ENCODE assay signal across 8 cellular contexts in genomic region chr11:65781152-65781961, GRCh38. TPM values are rescaled to one million over a fixed set of nuclear protein-coding genes. Genes with fewer than 3 reads are reported as not detected.
DNase-seq lines count a peak whose midpoint lies in the region; ATAC-seq and FAIRE-seq lines count a peak whose summit lies in the region.

No MANE protein-coding gene starts in this region.

- H3K27me3 ChIP-seq in CD4-positive, CD25-positive, alpha-beta regulatory T cell (ENCODE audit: control insufficient read depth, insufficient read depth, low read length) = peaks cover 3% of the 10 kb centered on the region
- H3K27me3 ChIP-seq in small intestine (ENCODE audit: control insufficient read depth in 2 of 2, insufficient read depth in 2 of 2, low read length in 2 of 2) = peaks cover 0 to 8% of the 10 kb centered on the region in 2 donors

- peaks cover 7 to 43% (median 17%) of the 10 kb centered on the region in 4 donors for H3K4me1 Mint-ChIP-seq in CD4-positive, CD25-positive, alpha-beta regulatory T cell
- peaks cover 32% of the 10 kb centered on the region for H3K4me1 Mint-ChIP-seq in activated naive CD8-positive, alpha-beta T cell treated with anti-CD3 and anti-CD28 coated beads, Interleukin-2, amount 50 U/mL, for 24 hours

- H3K27ac ChIP-seq in CD4-positive, CD25-positive, alpha-beta regulatory T cell (ENCODE audit: insufficient read depth, low read length, poor library complexity, severe bottlenecking) = no peak overlapping the region
- H3K27ac ChIP-seq in small intestine (ENCODE audit: low read depth in 1 of 2, low read length in 1 of 2) = peak overlapping the region in 1 of 2 donors; percentile 51

- no peaks in the 10 kb centered on the region for H3K9me3 Mint-ChIP-seq in CD4-positive, CD25-positive, alpha-beta regulatory T cell
- H3K9me3 Mint-ChIP-seq in activated naive CD8-positive, alpha-beta T cell treated with anti-CD3 and anti-CD28 coated beads, Interleukin-2, amount 50 U/mL, for 24 hours = no peaks in the 10 kb centered on the region

- no peak for FAIRE-seq in small intestine (lab: Jason Lieb, UNC)

- 12 to 28% (median 19%) methylated on average over 40 to 83 of the region's 83 CpGs for WGBS in small intestine, 3 donors

- no peaks in the 10 kb centered on the region for H3K9me3 ChIP-seq in CD4-positive, CD25-positive, alpha-beta regulatory T cell (ENCODE audit: control insufficient read depth in 2 of 2, low read length in 2 of 2)
- no peaks in the 10 kb centered on the region for H3K9me3 ChIP-seq in small intestine (ENCODE audit: control insufficient read depth, low read depth)

- H3K4me3 ChIP-seq in CD4-positive, CD25-positive, alpha-beta regulatory T cell (ENCODE audit: low read depth, low read length) = no peak overlapping the region
- H3K4me3 ChIP-seq in iPS-11a (ENCODE audit: low read depth, low read length) (peak overlapping the region; percentile 24), small intestine (ENCODE audit: low read depth in 1 of 2, low read length in 2 of 2) (peak overlapping the region; percentile 29 to 78)

- H3K27ac Mint-ChIP-seq in CD4-positive, CD25-positive, alpha-beta regulatory T cell = no peak overlapping the region
- H3K27ac Mint-ChIP-seq in activated naive CD8-positive, alpha-beta T cell treated with anti-CD3 and anti-CD28 coated beads, Interleukin-2, amount 50 U/mL, for 24 hours = no peak overlapping the region

- peaks cover 39% of the 10 kb centered on the region for H3K4me1 ChIP-seq in CD4-positive, CD25-positive, alpha-beta regulatory T cell (ENCODE audit: control insufficient read depth, insufficient read depth, low read length, poor library complexity, severe bottlenecking)
- H3K4me1 ChIP-seq in small intestine (ENCODE audit: control insufficient read depth in 2 of 2, insufficient read depth in 1 of 2, low read depth in 1 of 2, low read length in 1 of 2) = peaks cover 3 to 4% of the 10 kb centered on the region in 2 donors

- peaks cover 18% of the 10 kb centered on the region for H3K27me3 Mint-ChIP-seq in CD4-positive, CD25-positive, alpha-beta regulatory T cell
- H3K27me3 Mint-ChIP-seq in activated naive CD8-positive, alpha-beta T cell treated with anti-CD3 and anti-CD28 coated beads, Interleukin-2, amount 50 U/mL, for 24 hours = peaks cover 30% of the 10 kb centered on the region

- peaks cover 4% of the 10 kb centered on the region for H3K36me3 Mint-ChIP-seq in CD4-positive, CD25-positive, alpha-beta regulatory T cell
- H3K36me3 Mint-ChIP-seq in activated naive CD8-positive, alpha-beta T cell treated with anti-CD3 and anti-CD28 coated beads, Interleukin-2, amount 50 U/mL, for 24 hours (ENCODE audit: low read depth) = peaks cover 2% of the 10 kb centered on the region

- peaks cover 11% of the 10 kb centered on the region for H3K36me3 ChIP-seq in CD4-positive, CD25-positive, alpha-beta regulatory T cell (ENCODE audit: control insufficient read depth, insufficient read depth, low read length)
- H3K36me3 ChIP-seq in small intestine (ENCODE audit: control insufficient read depth in 2 of 2, insufficient read depth in 2 of 2, low read length in 2 of 2) = peaks cover 0 to 4% of the 10 kb centered on the region in 2 donors

- peak; percentile 33 for ATAC-seq in CD4-positive, CD25-positive, alpha-beta regulatory T cell (ENCODE audit: low read depth in 2 of 2)
- ATAC-seq in GM18907 (IDR thresholded peaks at IDR 0.05; ENCODE audit: unreplicated experiment) (peak; percentile 23), HG03280 (IDR thresholded peaks at IDR 0.05; ENCODE audit: unreplicated experiment) (peak; percentile 35)
- ATAC-seq in activated naive CD8-positive, alpha-beta T cell treated with anti-CD3 and anti-CD28 coated beads, Interleukin-2, amount 50 U/mL, for 24 hours = peak; percentile 23

- DNase-seq in CD4-positive, CD25-positive, alpha-beta regulatory T cell = no peak
- DNase-seq in activated naive CD8-positive, alpha-beta T cell treated with anti-CD3 and anti-CD28 coated beads, Interleukin-2, amount 50 U/mL, for 24 hours = no peak
- DNase-seq in small intestine (no peak), GM19238 (ENCODE audit: insufficient read length, low spot score) (no peak), GOT3 (lab: John Stamatoyannopoulos, UW) (no peak)

- H3K4me3 Mint-ChIP-seq in CD4-positive, CD25-positive, alpha-beta regulatory T cell = peak overlapping the region; percentile 47 to 94 (median 64)
- no peak overlapping the region for H3K4me3 Mint-ChIP-seq in activated naive CD8-positive, alpha-beta T cell treated with anti-CD3 and anti-CD28 coated beads, Interleukin-2, amount 50 U/mL, for 24 hours

RNA-seq across cellular contexts. Expression of gene AP5B1, which starts 0.6 kb away (rescaled TPM):
- 16.8 TPM for total RNA-seq in CD4-positive, CD25-positive, alpha-beta regulatory T cell
- 10 to 100 TPM in 1 of 4 donors, 1 to 10 TPM in 3; 7.6 to 10.8 (median 9.5) TPM for polyA plus RNA-seq in CD4-positive, CD25-positive, alpha-beta regulatory T cell
- 1 to 10 TPM; 6.9 to 9.5 (median 8.6) TPM for polyA plus RNA-seq in small intestine

RNA-seq across cellular contexts. Expression of gene OVOL1, which starts 5.5 kb away (rescaled TPM):
- not detected for total RNA-seq in CD4-positive, CD25-positive, alpha-beta regulatory T cell
- polyA plus RNA-seq in CD4-positive, CD25-positive, alpha-beta regulatory T cell = not detected
- polyA plus RNA-seq in small intestine = 10 to 100 TPM; 11.9 to 23.9 (median 16.2) TPM

RNA-seq across cellular contexts. Expression of gene SNX32, which starts 52.4 kb away (rescaled TPM):
- 0.44 TPM for total RNA-seq in CD4-positive, CD25-positive, alpha-beta regulatory T cell
- 1 to 10 TPM in 1 of 4 donors, under 1 TPM in 3; 0.32 to 1.3 (median 0.48) TPM for polyA plus RNA-seq in CD4-positive, CD25-positive, alpha-beta regulatory T cell
- 1 to 10 TPM in 2 of 3 donors, under 1 TPM in 1; 0.54 to 2.1 (median 1.6) TPM for polyA plus RNA-seq in small intestine

Comparison
In these comparisons a context has a peak if more than half of its experiments do, and no peak if none do; other contexts are left out.
1. RNA of gene OVOL1, which starts 5.5 kb away (polyA plus RNA-seq): 11.9 to 23.9 TPM in small intestine; not detected in CD4-positive, CD25-positive, alpha-beta regulatory T cell; every median in the first group is over 10 times any median in the second.
2. Peak in every context shown above with its lines, with median percentiles within 50 percentile points of each other: ATAC-seq.